ENCODE assay signal across 9 cellular contexts in genomic region chr4:68348577-68348976, GRCh38. TPM values are rescaled to one million over a fixed set of nuclear protein-coding genes. Genes with fewer than 3 reads are reported as not detected.
DNase-seq lines count a peak whose midpoint lies in the region; ATAC-seq, FAIRE-seq and TF ChIP-seq lines count a peak whose summit lies in the region.
"Had no signal": no experiment of that assay in that cellular context is flagged by ENCODE, and none has a peak within 500 bp of the region (broad histone marks: within the 10 kb centered on the region; RNA-seq: fewer than 3 reads in every experiment).

No MANE protein-coding gene starts in this region.

- no peak for TF ChIP-seq CTCF in gastroesophageal sphincter (IDR thresholded peaks at IDR 0.05)

- H3K9me3 ChIP-seq in SK-N-MC (ENCODE audit: low read depth, low read length): no peaks in the 10 kb centered on the region
- no peaks in the 10 kb centered on the region for H3K9me3 ChIP-seq in gastroesophageal sphincter
- H3K9me3 ChIP-seq in small intestine (ENCODE audit: control insufficient read depth, low read depth): no peaks in the 10 kb centered on the region

- H3K27me3 ChIP-seq in gastroesophageal sphincter (no peaks in the 10 kb centered on the region), small intestine (ENCODE audit: control insufficient read depth in 2 of 2, insufficient read depth in 2 of 2, low read length in 2 of 2) (no peaks in the 10 kb centered on the region)

- TF ChIP-seq POLR2A in gastroesophageal sphincter (IDR thresholded peaks at IDR 0.05): no peak

- FAIRE-seq in small intestine (lab: Jason Lieb, UNC): no peak
- FAIRE-seq: A204.1 had no signal

- WGBS in gastroesophageal sphincter (ENCODE audit: low coverage in 1 of 2), 2 donors: 3% methylated on average over 4 of the region's 4 CpGs
- WGBS in small intestine, 3 donors: 0 to 2% (median 2%) methylated on average over 4 of the region's 4 CpGs

- ATAC-seq in gastroesophageal sphincter (no peak), HG03025 (IDR thresholded peaks at IDR 0.05; ENCODE audit: low FRiP score, unreplicated experiment) (no peak)

- peak in 2 of 3 experiments; percentile 3 to 38 for DNase-seq in NCI-H1417 (lab: John Stamatoyannopoulos, UW)
- DNase-seq in NCI-H1417 treated with DMSO at 0.1 percent for 48 hours (lab: John Stamatoyannopoulos, UW): no peak
- DNase-seq in SK-N-MC (ENCODE audit: low read depth, low spot score): no peak
- DNase-seq in small intestine: no peak
- no peak for DNase-seq in HCEC 1CT
- DNase-seq in NCI-H2081 treated with DMSO at 0.1 percent for 48 hours (lab: John Stamatoyannopoulos, UW): no peak

- H3K4me3 ChIP-seq in SK-N-MC (peak overlapping the region; percentile 88), gastroesophageal sphincter (peak overlapping the region; percentile 76 to 82), small intestine (ENCODE audit: low read depth in 1 of 2, low read length in 2 of 2) (peak overlapping the region; percentile 69 to 74)

- H3K4me1 ChIP-seq in gastroesophageal sphincter (peaks cover 0 to 50% (median 4%) of the 10 kb centered on the region in 3 donors), small intestine (ENCODE audit: control insufficient read depth in 2 of 2, insufficient read depth in 1 of 2, low read depth in 1 of 2, low read length in 1 of 2) (peaks cover 8 to 18% of the 10 kb centered on the region in 2 donors)

- H3K27ac ChIP-seq in SK-N-MC (no peak overlapping the region), gastroesophageal sphincter (peak overlapping the region in 3 of 4 donors; percentile 96 to 97 (median 96)), small intestine (ENCODE audit: low read depth in 1 of 2, low read length in 1 of 2) (peak overlapping the region in 1 of 2 donors; percentile 99)

- H3K9ac ChIP-seq in SK-N-MC (ENCODE audit: insufficient read length): peak overlapping the region; percentile 99

- TF ChIP-seq EP300 in gastroesophageal sphincter (IDR thresholded peaks at IDR 0.05): no peak

- peaks cover 35% of the 10 kb centered on the region for H3K36me3 ChIP-seq in SK-N-MC (ENCODE audit: insufficient read depth, low read length)
- no peaks in the 10 kb centered on the region for H3K36me3 ChIP-seq in gastroesophageal sphincter
- H3K36me3 ChIP-seq in small intestine (ENCODE audit: control insufficient read depth in 2 of 2, insufficient read depth in 2 of 2, low read length in 2 of 2): no peaks in the 10 kb centered on the region

RNA-seq across cellular contexts. Expression of gene YTHDC1, which starts 1.3 kb away (rescaled TPM):
- 100 to 1,000 TPM in 1 of 4 donors, 10 to 100 TPM in 3; 67.9 to 497 (median 78.3) TPM for total RNA-seq in gastroesophageal sphincter
- polyA plus RNA-seq in small intestine: 10 to 100 TPM; 30.2 to 36.5 (median 31.9) TPM

Comparison
In these comparisons a context has a peak if more than half of its experiments do, and no peak if none do; other contexts are left out.
1. DNase-seq: peak in NCI-H1417 (2 of 3); none in NCI-H1417 treated with DMSO at 0.1 percent for 48 hours (single experiment), SK-N-MC (single experiment), small intestine (single experiment), HCEC 1CT (single experiment) and NCI-H2081 treated with DMSO at 0.1 percent for 48 hours (single experiment).
2. Peak in every context shown above with its lines, with median percentiles within 50 percentile points of each other: H3K4me3 ChIP-seq.